In the genomic region with DNA sequence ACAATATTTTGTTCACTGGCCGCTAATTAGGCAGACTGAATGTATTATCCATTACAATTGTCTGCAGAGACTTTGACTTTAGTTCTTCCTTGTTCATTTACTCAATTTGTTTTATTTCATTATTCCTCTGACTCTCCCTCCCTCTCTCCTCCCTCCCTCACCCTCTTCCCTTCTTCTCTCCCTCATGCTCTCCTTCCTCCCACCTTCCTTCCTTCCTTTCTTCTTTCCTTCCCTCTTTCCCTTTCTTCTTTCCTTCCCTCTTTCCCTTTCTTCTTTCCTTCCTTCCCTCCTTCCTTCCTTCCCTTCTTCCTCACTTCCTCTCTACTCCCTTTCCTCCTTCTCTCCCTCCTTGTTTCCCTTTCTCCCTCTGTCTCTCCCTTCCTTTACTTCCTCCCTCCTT, we compare ENCODE assay signal across 35 cellular contexts.
"Had no signal": no experiment of that assay in that cellular context is flagged by ENCODE, and none has a peak within 500 bp of the region (broad histone marks: within the 10 kb centered on the region; RNA-seq: fewer than 3 reads in every experiment).

No MANE protein-coding gene starts in this region.

- H3K27me3 ChIP-seq: MG63 had no signal

- H3K9ac ChIP-seq: KMS-11 had no signal

- H3K9me3 ChIP-seq: MG63 had no signal

- DNase-seq: Karpas-422, Kasumi-1, MG63, MV-4-11, NCI-H1048, NCI-H1092, NCI-H1092 treated with DMSO at 0.1 percent for 48 hours, NCI-H1105, NCI-H1105 treated with DMSO at 0.1 percent for 48 hours, NCI-H1417, NCI-H1417 treated with DMSO at 0.1 percent for 48 hours, NCI-H1436, NCI-H1436 treated with DMSO at 0.1 percent for 48 hours, NCI-H146, NCI-H1694, NCI-H1694 treated with DMSO at 0.1 percent for 48 hours, NCI-H187, NCI-H187 treated with DMSO at 0.1 percent for 48 hours, NCI-H1930, NCI-H2029, NCI-H2029 treated with DMSO at 0.1 percent for 48 hours, NCI-H2081, NCI-H2081 treated with DMSO at 0.1 percent for 48 hours, NCI-H2107, NCI-H2171, NCI-H2171 treated with DMSO at 0.1 percent for 48 hours, NCI-H2227 treated with DMSO at 0.1 percent for 48 hours, NCI-H226, NCI-H345, NCI-H446, NCI-H446 treated with DMSO at 0.1 percent for 48 hours, NCI-H510A, NCI-H510A treated with DMSO at 0.1 percent for 48 hours, NCI-H524 had no signal

- H3K4me3 ChIP-seq: MG63 had no signal

- H3K27ac ChIP-seq: KMS-11 had no signal

- H3K36me3 ChIP-seq: MG63 had no signal

- H3K4me2 ChIP-seq: KMS-11 had no signal
